Comparison of ENCODE assay signal across 1 cellular context in the genomic region with DNA sequence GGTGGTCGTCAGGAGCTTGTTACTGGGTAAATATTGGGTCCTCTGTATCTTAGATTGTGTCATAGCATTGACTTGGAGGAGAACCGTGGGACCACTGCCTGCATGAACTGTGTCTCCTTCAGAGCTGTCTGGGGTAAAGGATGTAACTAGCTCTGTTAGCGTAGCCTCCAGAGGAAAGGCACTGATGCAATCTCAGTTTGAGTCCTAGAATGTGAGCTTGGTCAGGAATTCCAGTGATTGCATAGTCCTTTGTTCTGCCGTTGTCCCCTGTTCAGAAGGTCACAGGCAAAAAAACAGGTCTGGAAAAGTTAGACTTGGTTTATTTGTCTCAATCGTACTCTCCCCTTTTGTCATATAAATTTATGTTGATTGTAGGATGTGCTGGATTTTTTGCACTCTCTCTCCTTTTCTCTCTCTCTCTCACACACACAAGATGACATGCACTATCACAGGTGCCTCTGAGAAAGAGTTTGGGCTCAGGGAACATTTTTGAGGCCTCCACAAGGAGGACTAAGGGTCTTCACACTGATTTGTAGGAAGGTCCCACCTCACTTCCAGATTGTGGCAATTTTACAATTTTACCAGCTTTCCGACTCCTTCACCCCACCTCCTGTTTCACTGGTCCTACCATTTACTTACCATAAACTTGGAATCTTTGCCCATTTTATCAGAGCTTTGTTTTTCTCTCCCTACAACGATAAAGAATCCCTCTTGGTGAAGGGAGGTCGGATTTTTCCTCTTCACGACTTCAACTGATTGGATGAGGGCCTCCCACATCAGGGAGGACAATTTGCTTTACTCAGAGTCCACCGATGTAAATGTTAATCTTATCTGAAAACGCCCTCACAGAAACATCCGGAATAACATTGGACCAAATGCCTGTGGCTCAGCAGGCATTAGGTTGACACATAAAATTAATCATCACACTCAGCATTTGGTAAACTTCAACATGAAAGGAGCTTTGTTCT.
A peak's percentile ranks its signal among the peaks of the same experiment; 100 is the strongest.
TF ChIP-seq lines count a peak whose summit lies in the region.

No MANE protein-coding gene starts in this region.

TF ChIP-seq in HepG2, 621 proteins besides CTCF, POLR2A, EP300 and RAD21 (continued from another document and continues in another):
- TF ChIP-seq, protein P1, sequence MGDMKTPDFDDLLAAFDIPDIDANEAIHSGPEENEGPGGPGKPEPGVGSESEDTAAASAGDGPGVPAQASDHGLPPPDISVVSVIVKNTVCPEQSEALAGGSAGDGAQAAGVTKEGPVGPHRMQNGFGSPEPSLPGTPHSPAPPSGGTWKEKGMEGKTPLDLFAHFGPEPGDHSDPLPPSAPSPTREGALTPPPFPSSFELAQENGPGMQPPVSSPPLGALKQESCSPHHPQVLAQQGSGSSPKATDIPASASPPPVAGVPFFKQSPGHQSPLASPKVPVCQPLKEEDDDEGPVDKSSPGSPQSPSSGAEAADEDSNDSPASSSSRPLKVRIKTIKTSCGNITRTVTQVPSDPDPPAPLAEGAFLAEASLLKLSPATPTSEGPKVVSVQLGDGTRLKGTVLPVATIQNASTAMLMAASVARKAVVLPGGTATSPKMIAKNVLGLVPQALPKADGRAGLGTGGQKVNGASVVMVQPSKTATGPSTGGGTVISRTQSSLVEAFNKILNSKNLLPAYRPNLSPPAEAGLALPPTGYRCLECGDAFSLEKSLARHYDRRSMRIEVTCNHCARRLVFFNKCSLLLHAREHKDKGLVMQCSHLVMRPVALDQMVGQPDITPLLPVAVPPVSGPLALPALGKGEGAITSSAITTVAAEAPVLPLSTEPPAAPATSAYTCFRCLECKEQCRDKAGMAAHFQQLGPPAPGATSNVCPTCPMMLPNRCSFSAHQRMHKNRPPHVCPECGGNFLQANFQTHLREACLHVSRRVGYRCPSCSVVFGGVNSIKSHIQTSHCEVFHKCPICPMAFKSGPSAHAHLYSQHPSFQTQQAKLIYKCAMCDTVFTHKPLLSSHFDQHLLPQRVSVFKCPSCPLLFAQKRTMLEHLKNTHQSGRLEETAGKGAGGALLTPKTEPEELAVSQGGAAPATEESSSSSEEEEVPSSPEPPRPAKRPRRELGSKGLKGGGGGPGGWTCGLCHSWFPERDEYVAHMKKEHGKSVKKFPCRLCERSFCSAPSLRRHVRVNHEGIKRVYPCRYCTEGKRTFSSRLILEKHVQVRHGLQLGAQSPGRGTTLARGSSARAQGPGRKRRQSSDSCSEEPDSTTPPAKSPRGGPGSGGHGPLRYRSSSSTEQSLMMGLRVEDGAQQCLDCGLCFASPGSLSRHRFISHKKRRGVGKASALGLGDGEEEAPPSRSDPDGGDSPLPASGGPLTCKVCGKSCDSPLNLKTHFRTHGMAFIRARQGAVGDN (CRISPR knock-in tag; IDR thresholded peaks at IDR 0.05), result no peak
- TF ChIP-seq REXO4 (CRISPR knock-in tag; IDR thresholded peaks at IDR 0.05; ENCODE audit: borderline replicate concordance) (no peak), MIER3 (CRISPR knock-in tag; IDR thresholded peaks at IDR 0.05; ENCODE audit: borderline replicate concordance) (peak; percentile 97), RORA (CRISPR knock-in tag; IDR thresholded peaks at IDR 0.05) (no peak), KLF9 (CRISPR knock-in tag; IDR thresholded peaks at IDR 0.05; ENCODE audit: low read depth) (peak; percentile 45; the same call in 1 of the 2 replicates), ZNF282 (IDR thresholded peaks at IDR 0.05; ENCODE audit: partially characterized antibody) (no peak), ZNF781 (CRISPR knock-in tag; IDR thresholded peaks at IDR 0.05; ENCODE audit: borderline replicate concordance, not compliant biosample characterization) (peak; percentile 16), KDM5B (CRISPR knock-in tag; IDR thresholded peaks at IDR 0.05; ENCODE audit: borderline replicate concordance) (no peak), ATAD3A (CRISPR knock-in tag; IDR thresholded peaks at IDR 0.05) (no peak), RFX3 (CRISPR knock-in tag; IDR thresholded peaks at IDR 0.05) (0 out of 2 replicates have a peak, but pooled peaks have one; percentile 21), CEBPB (IDR thresholded peaks at IDR 0.05; ENCODE audit: borderline replicate concordance, low read depth, low read length) (peak; percentile 99), NR2F2 (IDR thresholded peaks at IDR 0.05; ENCODE audit: borderline replicate concordance, low read depth) (peak; percentile 82), XRCC5 (optimal IDR thresholded peaks at IDR 0.05; ENCODE audit: low read length) (no peak), ZNF569 (CRISPR knock-in tag; IDR thresholded peaks at IDR 0.05; ENCODE audit: borderline replicate concordance) (no peak), FOXP1 (IDR thresholded peaks at IDR 0.05) (no peak), FOXP1 (CRISPR knock-in tag; IDR thresholded peaks at IDR 0.05) (peak; percentile 87), ZSCAN30 (CRISPR knock-in tag; IDR thresholded peaks at IDR 0.05) (no peak)
- TF ChIP-seq, protein P2, sequence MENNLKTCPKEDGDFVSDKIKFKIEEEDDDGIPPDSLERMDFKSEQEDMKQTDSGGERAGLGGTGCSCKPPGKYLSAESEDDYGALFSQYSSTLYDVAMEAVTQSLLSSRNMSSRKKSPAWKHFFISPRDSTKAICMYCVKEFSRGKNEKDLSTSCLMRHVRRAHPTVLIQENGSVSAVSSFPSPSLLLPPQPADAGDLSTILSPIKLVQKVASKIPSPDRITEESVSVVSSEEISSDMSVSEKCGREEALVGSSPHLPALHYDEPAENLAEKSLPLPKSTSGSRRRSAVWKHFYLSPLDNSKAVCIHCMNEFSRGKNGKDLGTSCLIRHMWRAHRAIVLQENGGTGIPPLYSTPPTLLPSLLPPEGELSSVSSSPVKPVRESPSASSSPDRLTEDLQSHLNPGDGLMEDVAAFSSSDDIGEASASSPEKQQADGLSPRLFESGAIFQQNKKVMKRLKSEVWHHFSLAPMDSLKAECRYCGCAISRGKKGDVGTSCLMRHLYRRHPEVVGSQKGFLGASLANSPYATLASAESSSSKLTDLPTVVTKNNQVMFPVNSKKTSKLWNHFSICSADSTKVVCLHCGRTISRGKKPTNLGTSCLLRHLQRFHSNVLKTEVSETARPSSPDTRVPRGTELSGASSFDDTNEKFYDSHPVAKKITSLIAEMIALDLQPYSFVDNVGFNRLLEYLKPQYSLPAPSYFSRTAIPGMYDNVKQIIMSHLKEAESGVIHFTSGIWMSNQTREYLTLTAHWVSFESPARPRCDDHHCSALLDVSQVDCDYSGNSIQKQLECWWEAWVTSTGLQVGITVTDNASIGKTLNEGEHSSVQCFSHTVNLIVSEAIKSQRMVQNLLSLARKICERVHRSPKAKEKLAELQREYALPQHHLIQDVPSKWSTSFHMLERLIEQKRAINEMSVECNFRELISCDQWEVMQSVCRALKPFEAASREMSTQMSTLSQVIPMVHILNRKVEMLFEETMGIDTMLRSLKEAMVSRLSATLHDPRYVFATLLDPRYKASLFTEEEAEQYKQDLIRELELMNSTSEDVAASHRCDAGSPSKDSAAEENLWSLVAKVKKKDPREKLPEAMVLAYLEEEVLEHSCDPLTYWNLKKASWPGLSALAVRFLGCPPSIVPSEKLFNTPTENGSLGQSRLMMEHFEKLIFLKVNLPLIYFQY (CRISPR knock-in tag; IDR thresholded peaks at IDR 0.05; ENCODE audit: borderline replicate concordance), result peak; percentile 85
- TF ChIP-seq, protein P3, sequence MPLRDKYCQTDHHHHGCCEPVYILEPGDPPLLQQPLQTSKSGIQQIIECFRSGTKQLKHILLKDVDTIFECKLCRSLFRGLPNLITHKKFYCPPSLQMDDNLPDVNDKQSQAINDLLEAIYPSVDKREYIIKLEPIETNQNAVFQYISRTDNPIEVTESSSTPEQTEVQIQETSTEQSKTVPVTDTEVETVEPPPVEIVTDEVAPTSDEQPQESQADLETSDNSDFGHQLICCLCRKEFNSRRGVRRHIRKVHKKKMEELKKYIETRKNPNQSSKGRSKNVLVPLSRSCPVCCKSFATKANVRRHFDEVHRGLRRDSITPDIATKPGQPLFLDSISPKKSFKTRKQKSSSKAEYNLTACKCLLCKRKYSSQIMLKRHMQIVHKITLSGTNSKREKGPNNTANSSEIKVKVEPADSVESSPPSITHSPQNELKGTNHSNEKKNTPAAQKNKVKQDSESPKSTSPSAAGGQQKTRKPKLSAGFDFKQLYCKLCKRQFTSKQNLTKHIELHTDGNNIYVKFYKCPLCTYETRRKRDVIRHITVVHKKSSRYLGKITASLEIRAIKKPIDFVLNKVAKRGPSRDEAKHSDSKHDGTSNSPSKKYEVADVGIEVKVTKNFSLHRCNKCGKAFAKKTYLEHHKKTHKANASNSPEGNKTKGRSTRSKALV (CRISPR knock-in tag; IDR thresholded peaks at IDR 0.05), result no peak
- TF ChIP-seq, protein P4, sequence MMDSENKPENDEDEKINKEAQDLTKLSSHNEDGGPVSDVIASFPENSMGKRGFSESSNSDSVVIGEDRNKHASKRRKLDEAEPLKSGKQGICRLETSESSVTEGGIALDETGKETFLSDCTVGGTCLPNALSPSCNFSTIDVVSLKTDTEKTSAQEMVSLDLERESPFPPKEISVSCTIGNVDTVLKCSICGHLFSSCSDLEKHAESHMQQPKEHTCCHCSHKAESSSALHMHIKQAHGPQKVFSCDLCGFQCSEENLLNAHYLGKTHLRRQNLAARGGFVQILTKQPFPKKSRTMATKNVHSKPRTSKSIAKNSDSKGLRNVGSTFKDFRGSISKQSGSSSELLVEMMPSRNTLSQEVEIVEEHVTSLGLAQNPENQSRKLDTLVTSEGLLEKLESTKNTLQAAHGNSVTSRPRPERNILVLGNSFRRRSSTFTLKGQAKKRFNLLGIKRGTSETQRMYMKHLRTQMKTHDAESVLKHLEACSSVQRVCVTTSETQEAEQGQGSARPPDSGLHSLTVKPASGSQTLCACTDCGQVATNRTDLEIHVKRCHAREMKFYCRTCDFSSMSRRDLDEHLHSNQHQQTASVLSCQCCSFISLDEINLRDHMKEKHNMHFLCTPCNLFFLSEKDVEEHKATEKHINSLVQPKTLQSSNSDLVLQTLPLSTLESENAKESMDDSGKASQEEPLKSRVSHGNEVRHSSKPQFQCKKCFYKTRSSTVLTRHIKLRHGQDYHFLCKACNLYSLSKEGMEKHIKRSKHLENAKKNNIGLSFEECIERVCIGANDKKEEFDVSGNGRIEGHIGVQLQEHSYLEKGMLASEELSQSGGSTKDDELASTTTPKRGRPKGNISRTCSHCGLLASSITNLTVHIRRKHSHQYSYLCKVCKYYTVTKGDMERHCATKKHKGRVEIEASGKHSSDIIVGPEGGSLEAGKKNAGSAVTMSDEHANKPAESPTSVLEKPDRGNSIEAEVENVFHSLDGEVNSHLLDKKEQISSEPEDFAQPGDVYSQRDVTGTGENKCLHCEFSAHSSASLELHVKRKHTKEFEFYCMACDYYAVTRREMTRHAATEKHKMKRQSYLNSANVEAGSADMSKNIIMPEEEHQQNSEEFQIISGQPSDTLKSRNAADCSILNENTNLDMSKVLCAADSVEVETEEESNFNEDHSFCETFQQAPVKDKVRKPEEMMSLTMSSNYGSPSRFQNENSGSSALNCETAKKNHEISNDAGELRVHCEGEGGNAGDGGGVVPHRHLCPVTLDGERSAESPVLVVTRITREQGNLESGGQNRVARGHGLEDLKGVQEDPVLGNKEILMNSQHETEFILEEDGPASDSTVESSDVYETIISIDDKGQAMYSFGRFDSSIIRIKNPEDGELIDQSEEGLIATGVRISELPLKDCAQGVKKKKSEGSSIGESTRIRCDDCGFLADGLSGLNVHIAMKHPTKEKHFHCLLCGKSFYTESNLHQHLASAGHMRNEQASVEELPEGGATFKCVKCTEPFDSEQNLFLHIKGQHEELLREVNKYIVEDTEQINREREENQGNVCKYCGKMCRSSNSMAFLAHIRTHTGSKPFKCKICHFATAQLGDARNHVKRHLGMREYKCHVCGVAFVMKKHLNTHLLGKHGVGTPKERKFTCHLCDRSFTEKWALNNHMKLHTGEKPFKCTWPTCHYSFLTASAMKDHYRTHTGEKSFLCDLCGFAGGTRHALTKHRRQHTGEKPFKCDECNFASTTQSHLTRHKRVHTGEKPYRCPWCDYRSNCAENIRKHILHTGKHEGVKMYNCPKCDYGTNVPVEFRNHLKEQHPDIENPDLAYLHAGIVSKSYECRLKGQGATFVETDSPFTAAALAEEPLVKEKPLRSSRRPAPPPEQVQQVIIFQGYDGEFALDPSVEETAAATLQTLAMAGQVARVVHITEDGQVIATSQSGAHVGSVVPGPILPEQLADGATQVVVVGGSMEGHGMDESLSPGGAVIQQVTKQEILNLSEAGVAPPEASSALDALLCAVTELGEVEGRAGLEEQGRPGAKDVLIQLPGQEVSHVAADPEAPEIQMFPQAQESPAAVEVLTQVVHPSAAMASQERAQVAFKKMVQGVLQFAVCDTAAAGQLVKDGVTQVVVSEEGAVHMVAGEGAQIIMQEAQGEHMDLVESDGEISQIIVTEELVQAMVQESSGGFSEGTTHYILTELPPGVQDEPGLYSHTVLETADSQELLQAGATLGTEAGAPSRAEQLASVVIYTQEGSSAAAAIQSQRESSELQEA (CRISPR knock-in tag; IDR thresholded peaks at IDR 0.05; ENCODE audit: not compliant biosample characterization), result no peak
- TF ChIP-seq, protein P5, sequence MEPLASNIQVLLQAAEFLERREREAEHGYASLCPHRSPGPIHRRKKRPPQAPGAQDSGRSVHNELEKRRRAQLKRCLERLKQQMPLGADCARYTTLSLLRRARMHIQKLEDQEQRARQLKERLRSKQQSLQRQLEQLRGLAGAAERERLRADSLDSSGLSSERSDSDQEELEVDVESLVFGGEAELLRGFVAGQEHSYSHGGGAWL (CRISPR knock-in tag; IDR thresholded peaks at IDR 0.05), result no peak
- TF ChIP-seq, protein P6, sequence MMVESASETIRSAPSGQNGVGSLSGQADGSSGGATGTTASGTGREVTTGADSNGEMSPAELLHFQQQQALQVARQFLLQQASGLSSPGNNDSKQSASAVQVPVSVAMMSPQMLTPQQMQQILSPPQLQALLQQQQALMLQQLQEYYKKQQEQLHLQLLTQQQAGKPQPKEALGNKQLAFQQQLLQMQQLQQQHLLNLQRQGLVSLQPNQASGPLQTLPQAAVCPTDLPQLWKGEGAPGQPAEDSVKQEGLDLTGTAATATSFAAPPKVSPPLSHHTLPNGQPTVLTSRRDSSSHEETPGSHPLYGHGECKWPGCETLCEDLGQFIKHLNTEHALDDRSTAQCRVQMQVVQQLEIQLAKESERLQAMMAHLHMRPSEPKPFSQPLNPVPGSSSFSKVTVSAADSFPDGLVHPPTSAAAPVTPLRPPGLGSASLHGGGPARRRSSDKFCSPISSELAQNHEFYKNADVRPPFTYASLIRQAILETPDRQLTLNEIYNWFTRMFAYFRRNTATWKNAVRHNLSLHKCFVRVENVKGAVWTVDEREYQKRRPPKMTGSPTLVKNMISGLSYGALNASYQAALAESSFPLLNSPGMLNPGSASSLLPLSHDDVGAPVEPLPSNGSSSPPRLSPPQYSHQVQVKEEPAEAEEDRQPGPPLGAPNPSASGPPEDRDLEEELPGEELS (CRISPR knock-in tag; IDR thresholded peaks at IDR 0.05), result peak; percentile 93
- TF ChIP-seq, protein P7, sequence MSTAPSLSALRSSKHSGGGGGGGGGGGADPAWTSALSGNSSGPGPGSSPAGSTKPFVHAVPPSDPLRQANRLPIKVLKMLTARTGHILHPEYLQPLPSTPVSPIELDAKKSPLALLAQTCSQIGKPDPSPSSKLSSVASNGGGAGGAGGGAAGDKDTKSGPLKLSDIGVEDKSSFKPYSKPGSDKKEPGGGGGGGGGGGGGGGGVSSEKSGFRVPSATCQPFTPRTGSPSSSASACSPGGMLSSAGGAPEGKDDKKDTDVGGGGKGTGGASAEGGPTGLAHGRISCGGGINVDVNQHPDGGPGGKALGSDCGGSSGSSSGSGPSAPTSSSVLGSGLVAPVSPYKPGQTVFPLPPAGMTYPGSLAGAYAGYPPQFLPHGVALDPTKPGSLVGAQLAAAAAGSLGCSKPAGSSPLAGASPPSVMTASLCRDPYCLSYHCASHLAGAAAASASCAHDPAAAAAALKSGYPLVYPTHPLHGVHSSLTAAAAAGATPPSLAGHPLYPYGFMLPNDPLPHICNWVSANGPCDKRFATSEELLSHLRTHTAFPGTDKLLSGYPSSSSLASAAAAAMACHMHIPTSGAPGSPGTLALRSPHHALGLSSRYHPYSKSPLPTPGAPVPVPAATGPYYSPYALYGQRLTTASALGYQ (CRISPR knock-in tag; IDR thresholded peaks at IDR 0.05), result no peak; the same call in 1 of the 2 replicates
